1 cellular context compared by ENCODE assay signal in genomic region chr10:86653379-86653778, GRCh38.
TF ChIP-seq lines count a peak whose summit lies in the region.

No MANE protein-coding gene starts in this region.

TF ChIP-seq in HepG2, 621 proteins besides CTCF, POLR2A, EP300 and RAD21:
- no peak for TF ChIP-seq ZNF607 (CRISPR knock-in tag; IDR thresholded peaks at IDR 0.05; ENCODE audit: borderline replicate concordance)
- TF ChIP-seq, protein P1, sequence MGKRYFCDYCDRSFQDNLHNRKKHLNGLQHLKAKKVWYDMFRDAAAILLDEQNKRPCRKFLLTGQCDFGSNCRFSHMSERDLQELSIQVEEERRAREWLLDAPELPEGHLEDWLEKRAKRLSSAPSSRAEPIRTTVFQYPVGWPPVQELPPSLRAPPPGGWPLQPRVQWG (CRISPR knock-in tag; IDR thresholded peaks at IDR 0.05; ENCODE audit: borderline replicate concordance, low read depth): no peak
- no peak for TF ChIP-seq ZNF616 (CRISPR knock-in tag; IDR thresholded peaks at IDR 0.05; ENCODE audit: low read depth)
- TF ChIP-seq ZNF101 (CRISPR knock-in tag; IDR thresholded peaks at IDR 0.05; ENCODE audit: borderline replicate concordance, low read depth): no peak
- no peak for TF ChIP-seq MAFK (conservative IDR thresholded peaks at IDR 0.05 in 1 of 2, IDR thresholded peaks at IDR 0.05 in 1 of 2; ENCODE audit: low read length in 2 of 2)
- no peak for TF ChIP-seq ZNF501 (CRISPR knock-in tag; IDR thresholded peaks at IDR 0.05)
- no peak for TF ChIP-seq CREM (IDR thresholded peaks at IDR 0.05)
- no peak for TF ChIP-seq CREM (CRISPR knock-in tag; IDR thresholded peaks at IDR 0.05)
